2 cellular contexts compared by ENCODE assay signal in the genomic region with DNA sequence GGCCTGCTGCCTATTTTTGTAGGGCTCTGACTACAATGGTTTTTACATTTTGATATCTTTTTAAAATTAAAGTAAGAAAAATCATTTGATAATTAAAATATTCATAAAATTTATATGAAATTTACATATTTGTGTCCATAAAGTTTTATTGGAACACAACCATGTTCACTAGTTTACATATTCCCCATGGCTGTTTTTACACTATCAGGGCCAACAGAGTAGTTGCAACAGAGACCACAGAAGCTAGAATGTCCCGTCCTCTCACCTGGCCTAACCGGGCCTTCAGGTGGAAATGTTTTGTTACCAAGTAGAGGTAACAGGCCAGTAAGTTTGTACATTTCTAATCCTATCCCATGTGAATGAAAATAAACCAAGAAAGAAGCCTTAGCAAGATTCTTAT. TPM values are rescaled to one million over a fixed set of nuclear protein-coding genes. Genes with fewer than 3 reads are reported as not detected.
"Had no signal": no experiment of that assay in that cellular context is flagged by ENCODE, and none has a peak within 500 bp of the region (broad histone marks: within the 10 kb centered on the region; RNA-seq: fewer than 3 reads in every experiment).

No MANE protein-coding gene starts in this region.

RNA-seq across cellular contexts. Expression of gene CFHR2, which starts 10.7 kb away (rescaled TPM):
- total RNA-seq: G401, GM12878 had no signal
- polyA plus RNA-seq: GM12878 had no signal

RNA-seq across cellular contexts. Expression of gene CFHR5, which starts 44.5 kb away (rescaled TPM):
- total RNA-seq: G401, GM12878 had no signal
- polyA plus RNA-seq: GM12878 had no signal

RNA-seq across cellular contexts. Expression of gene CFHR4, which starts 45.0 kb away (rescaled TPM):
- total RNA-seq: G401, GM12878 had no signal
- polyA plus RNA-seq: GM12878 had no signal
